In genomic region chr22:22168190-22168940, GRCh38 we compare ENCODE assay signal across 8 cellular contexts.
DNase-seq lines count a peak whose midpoint lies in the region; ATAC-seq and TF ChIP-seq lines count a peak whose summit lies in the region.

No MANE protein-coding gene starts in this region.

- H3K27me3 ChIP-seq in esophagus squamous epithelium: peaks cover 0 to 53% (median 0%) of the 10 kb centered on the region in 4 donors

- no peaks in the 10 kb centered on the region for H3K36me3 ChIP-seq in esophagus squamous epithelium

- H3K27ac Mint-ChIP-seq in MCF 10A (ENCODE audit: low read depth, unreplicated experiment): no peak overlapping the region
- peak overlapping the region in 1 of 2 donors; percentile 78 for H3K27ac Mint-ChIP-seq in natural killer cell treated with Interleukin-12 subunit alpha and Interleukin-12 subunit beta and Interleukin-15 and Interleukin-18, amount 100 ng/mL, for 72 hours

- peak; percentile 43 for ATAC-seq in HG02759 (IDR thresholded peaks at IDR 0.05; ENCODE audit: unreplicated experiment)
- peak in 1 of 2 donors; percentile 22 for ATAC-seq in natural killer cell treated with Interleukin-12 subunit alpha and Interleukin-12 subunit beta and Interleukin-15 and Interleukin-18, amount 100 ng/mL, for 72 hours

- no peaks in the 10 kb centered on the region for H3K36me3 Mint-ChIP-seq in MCF 10A (ENCODE audit: insufficient read depth, unreplicated experiment)
- no peaks in the 10 kb centered on the region for H3K36me3 Mint-ChIP-seq in natural killer cell treated with Interleukin-12 subunit alpha and Interleukin-12 subunit beta and Interleukin-15 and Interleukin-18, amount 100 ng/mL, for 72 hours

- TF ChIP-seq CTCF in MCF 10A (IDR thresholded peaks at IDR 0.05; ENCODE audit: unreplicated experiment) (no peak), esophagus squamous epithelium (IDR thresholded peaks at IDR 0.05) (no peak)

- no peak for TF ChIP-seq POLR2A in esophagus squamous epithelium (IDR thresholded peaks at IDR 0.05)

- peaks cover 0 to 4% (median 3%) of the 10 kb centered on the region in 3 donors for H3K4me1 ChIP-seq in esophagus squamous epithelium

- no peaks in the 10 kb centered on the region for H3K9me3 ChIP-seq in esophagus squamous epithelium

- WGBS in esophagus squamous epithelium, 2 donors: 25 to 27% methylated on average over 6 to 7 of the region's 7 CpGs

- POLR2A ChIA-PET in MCF 10A (lab: Yijun Ruan, JAX): interaction anchor here (0.8 kb wide), 1 partner anchor 107 kb away, joined by 3 read pairs; no protein-coding TSS in a partner anchor

- CTCF ChIA-PET in MCF 10A (lab: Yijun Ruan, JAX): no interaction called here

- intact Hi-C loops in MCF 10A (cut with micrococcal nuclease): no loop called here
- intact Hi-C loops in esophagus squamous epithelium (cut with DNase I): no loop called here

- DNase-seq in activated CD8-positive, alpha-beta memory T cell treated with anti-CD3 and anti-CD28 coated beads for 24 hours: peak; percentile 64
- DNase-seq in activated CD8-positive, alpha-beta memory T cell treated with anti-CD3 and anti-CD28 coated beads, Interleukin-2, amount 50 U/mL, for 48 hours: no peak
- DNase-seq in NCI-H2227 (lab: John Stamatoyannopoulos, UW; ENCODE audit: unreplicated experiment) (peak; percentile 89), MCF 10A (ENCODE audit: unreplicated experiment) (peak; percentile 53), esophagus squamous epithelium (lab: John Stamatoyannopoulos, UW) (no peak), globus pallidus (ENCODE audit: low spot score) (no peak)
- DNase-seq in natural killer cell treated with Interleukin-12 subunit alpha and Interleukin-12 subunit beta and Interleukin-15 and Interleukin-18, amount 100 ng/mL, for 72 hours (ENCODE audit: low spot score): no peak

- peak overlapping the region; percentile 14 for H3K4me3 Mint-ChIP-seq in MCF 10A (ENCODE audit: unreplicated experiment)
- peak overlapping the region; percentile 5 for H3K4me3 Mint-ChIP-seq in natural killer cell treated with Interleukin-12 subunit alpha and Interleukin-12 subunit beta and Interleukin-15 and Interleukin-18, amount 100 ng/mL, for 72 hours

- H3K27me3 Mint-ChIP-seq in MCF 10A (ENCODE audit: insufficient read depth, unreplicated experiment): peaks cover 54% of the 10 kb centered on the region
- peaks cover 4 to 6% of the 10 kb centered on the region in 2 donors for H3K27me3 Mint-ChIP-seq in natural killer cell treated with Interleukin-12 subunit alpha and Interleukin-12 subunit beta and Interleukin-15 and Interleukin-18, amount 100 ng/mL, for 72 hours

- peak overlapping the region in 1 of 4 donors; percentile 49 for H3K27ac ChIP-seq in esophagus squamous epithelium

- H3K9me3 Mint-ChIP-seq in MCF 10A (ENCODE audit: unreplicated experiment): no peaks in the 10 kb centered on the region
- no peaks in the 10 kb centered on the region for H3K9me3 Mint-ChIP-seq in natural killer cell treated with Interleukin-12 subunit alpha and Interleukin-12 subunit beta and Interleukin-15 and Interleukin-18, amount 100 ng/mL, for 72 hours

- H3K4me1 Mint-ChIP-seq in MCF 10A (ENCODE audit: insufficient read depth, unreplicated experiment): no peaks in the 10 kb centered on the region
- peaks cover 6 to 18% of the 10 kb centered on the region in 2 donors for H3K4me1 Mint-ChIP-seq in natural killer cell treated with Interleukin-12 subunit alpha and Interleukin-12 subunit beta and Interleukin-15 and Interleukin-18, amount 100 ng/mL, for 72 hours (ENCODE audit: low read depth in 2 of 2)

- no TSS peak for BruUV-seq in MCF 10A (replicated peaks; lab: Mats Ljungman, UMichigan)

- H3K4me3 ChIP-seq in esophagus squamous epithelium: peak overlapping the region in 1 of 4 donors; percentile 50

Comparison
In these comparisons a context has a peak if more than half of its experiments do, and no peak if none do; other contexts are left out.
1. DNase-seq: peak in activated CD8-positive, alpha-beta memory T cell treated with anti-CD3 and anti-CD28 coated beads for 24 hours (single experiment), NCI-H2227 (single experiment) and MCF 10A (single experiment); none in activated CD8-positive, alpha-beta memory T cell treated with anti-CD3 and anti-CD28 coated beads, Interleukin-2, amount 50 U/mL, for 48 hours (single experiment), natural killer cell treated with Interleukin-12 subunit alpha and Interleukin-12 subunit beta and Interleukin-15 and Interleukin-18, amount 100 ng/mL, for 72 hours (single experiment), esophagus squamous epithelium (single experiment) and globus pallidus (single experiment).